8 cellular contexts compared by ENCODE assay signal in the genomic region with DNA sequence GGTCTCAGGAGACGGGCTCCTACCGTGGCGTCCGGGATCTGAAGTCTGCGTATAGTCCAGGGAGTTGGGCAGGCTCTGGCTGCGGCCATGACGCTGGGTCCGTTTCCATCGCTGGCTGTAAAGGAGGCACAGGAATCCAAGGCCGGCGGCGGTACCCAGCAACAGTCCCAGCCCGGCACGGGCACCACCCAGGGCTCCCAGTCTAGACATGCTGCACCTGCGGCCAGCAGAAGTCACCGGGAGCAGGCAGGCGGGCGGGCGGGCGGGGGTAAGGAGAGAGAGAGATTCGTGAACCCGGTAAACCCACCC. TPM values are rescaled to one million over a fixed set of nuclear protein-coding genes. Genes with fewer than 3 reads are reported as not detected.
A peak's percentile ranks its signal among the peaks of the same experiment; 100 is the strongest.
DNase-seq lines count a peak whose midpoint lies in the region; ATAC-seq and TF ChIP-seq lines count a peak whose summit lies in the region.

No MANE protein-coding gene starts in this region.

- DNase-seq in activated T-helper 1 cell treated with anti-CD3 and anti-CD28 coated beads, Interleukin-12 subunit alpha, Interleukin-12 subunit beta, Interleukin-2, Interleukin-4 antibody, amounts not matched to agents 30 ng/mL and 10 ng/mL and 1 ng/mL, durations not matched to agents 14 hours and 24 hours and 36 hours (ENCODE audit: low spot score), result no peak
- peak in 3 of 5 donors; percentile 33 to 71 (median 41) for DNase-seq in heart left ventricle
- no peak for DNase-seq in COLO829 (ENCODE audit: low spot score)
- no peak for DNase-seq in SHP77 (lab: John Stamatoyannopoulos, UW)
- DNase-seq in OCI-M1 (lab: John Stamatoyannopoulos, UW), result no peak

- H3K27ac ChIP-seq in heart left ventricle (peak overlapping the region in 11 of 12 donors; percentile 51 to 85 (median 80)), rectal smooth muscle tissue (ENCODE audit: low read depth, low read length) (peak overlapping the region; percentile 67)

- no peaks in the 10 kb centered on the region for H3K4me1 ChIP-seq in ES-I3 (ENCODE audit: insufficient read depth, low read length)
- H3K4me1 ChIP-seq in heart left ventricle, result peaks cover 0 to 24% (median 12%) of the 10 kb centered on the region in 12 donors
- peaks cover 3% of the 10 kb centered on the region for H3K4me1 ChIP-seq in rectal smooth muscle tissue (ENCODE audit: control insufficient read depth, insufficient read depth, low read length)

- H3K27me3 ChIP-seq in heart left ventricle (no peaks in the 10 kb centered on the region), rectal smooth muscle tissue (ENCODE audit: control insufficient read depth, insufficient read depth, low read length) (no peaks in the 10 kb centered on the region)

- ATAC-seq in HG03135 (IDR thresholded peaks at IDR 0.05; ENCODE audit: unreplicated experiment), result peak; percentile 7
- peak in 3 of 4 donors; percentile 30 to 40 (median 31) for ATAC-seq in heart left ventricle

- peak overlapping the region; percentile 97 for H3K27ac Mint-ChIP-seq in activated T-helper 1 cell treated with anti-CD3 and anti-CD28 coated beads, Interleukin-12 subunit alpha, Interleukin-12 subunit beta, Interleukin-2, Interleukin-4 antibody, amounts not matched to agents 30 ng/mL and 10 ng/mL and 1 ng/mL, durations not matched to agents 14 hours and 24 hours and 36 hours

- intact Hi-C loops in activated T-helper 1 cell treated with anti-CD3 and anti-CD28 coated beads, Interleukin-12 subunit alpha, Interleukin-12 subunit beta, Interleukin-2, Interleukin-4 antibody, amounts not matched to agents 30 ng/mL and 10 ng/mL and 1 ng/mL, durations not matched to agents 14 hours and 24 hours and 36 hours (cut with micrococcal nuclease), result loop anchor here (2.0 kb wide), 4 partner anchors 140 to 362 kb away; partner anchors contain the start of genes INO80, KNL1, RPUSD2 and VPS18
- intact Hi-C loops in heart left ventricle (cut with DNase I), result loop anchor here in 5 of 10 donors (2.0 to 10.0 kb wide), 5 partner anchors 52 to 186 kb away; partner anchors contain the start of genes RAD51 (in 3 of the 5), VPS18 (in 2 of the 5), DNAJC17 (in 1 of the 5) and RPUSD2 (in 1 of the 5)

- H3K4me3 ChIP-seq in heart left ventricle (peak overlapping the region; percentile 70 to 98 (median 86)), rectal smooth muscle tissue (ENCODE audit: low read length) (peak overlapping the region; percentile 100)

- H3K36me3 ChIP-seq in ES-I3 (ENCODE audit: insufficient read depth, low read length), result no peaks in the 10 kb centered on the region
- H3K36me3 ChIP-seq in heart left ventricle, result peaks cover 3 to 37% (median 30%) of the 10 kb centered on the region in 9 donors
- peaks cover 8% of the 10 kb centered on the region for H3K36me3 ChIP-seq in rectal smooth muscle tissue (ENCODE audit: control insufficient read depth, insufficient read depth, low read length)

- no peaks in the 10 kb centered on the region for H3K27me3 Mint-ChIP-seq in activated T-helper 1 cell treated with anti-CD3 and anti-CD28 coated beads, Interleukin-12 subunit alpha, Interleukin-12 subunit beta, Interleukin-2, Interleukin-4 antibody, amounts not matched to agents 30 ng/mL and 10 ng/mL and 1 ng/mL, durations not matched to agents 14 hours and 24 hours and 36 hours (ENCODE audit: insufficient read depth)

- H3K4me3 Mint-ChIP-seq in activated T-helper 1 cell treated with anti-CD3 and anti-CD28 coated beads, Interleukin-12 subunit alpha, Interleukin-12 subunit beta, Interleukin-2, Interleukin-4 antibody, amounts not matched to agents 30 ng/mL and 10 ng/mL and 1 ng/mL, durations not matched to agents 14 hours and 24 hours and 36 hours, result peak overlapping the region; percentile 91

- 0 to 1% (median 0%) methylated on average over 6 to 22 of the region's 22 CpGs for WGBS in heart left ventricle, 4 donors

- no peaks in the 10 kb centered on the region for H3K9me3 Mint-ChIP-seq in activated T-helper 1 cell treated with anti-CD3 and anti-CD28 coated beads, Interleukin-12 subunit alpha, Interleukin-12 subunit beta, Interleukin-2, Interleukin-4 antibody, amounts not matched to agents 30 ng/mL and 10 ng/mL and 1 ng/mL, durations not matched to agents 14 hours and 24 hours and 36 hours

- no peak for TF ChIP-seq CTCF in heart left ventricle (IDR thresholded peaks at IDR 0.05)

- peaks cover 12% of the 10 kb centered on the region for H3K36me3 Mint-ChIP-seq in activated T-helper 1 cell treated with anti-CD3 and anti-CD28 coated beads, Interleukin-12 subunit alpha, Interleukin-12 subunit beta, Interleukin-2, Interleukin-4 antibody, amounts not matched to agents 30 ng/mL and 10 ng/mL and 1 ng/mL, durations not matched to agents 14 hours and 24 hours and 36 hours (ENCODE audit: low read depth)

- no peak for TF ChIP-seq POLR2A in heart left ventricle (IDR thresholded peaks at IDR 0.05)

- H3K4me1 Mint-ChIP-seq in activated T-helper 1 cell treated with anti-CD3 and anti-CD28 coated beads, Interleukin-12 subunit alpha, Interleukin-12 subunit beta, Interleukin-2, Interleukin-4 antibody, amounts not matched to agents 30 ng/mL and 10 ng/mL and 1 ng/mL, durations not matched to agents 14 hours and 24 hours and 36 hours (ENCODE audit: low read depth), result peaks cover 38% of the 10 kb centered on the region

- H3K9me3 ChIP-seq in ES-I3 (ENCODE audit: control insufficient read depth, insufficient read depth, low read length), result no peaks in the 10 kb centered on the region
- no peaks in the 10 kb centered on the region for H3K9me3 ChIP-seq in heart left ventricle

- H3K9ac ChIP-seq in ES-I3 (ENCODE audit: low read depth, low read length), result peak overlapping the region; percentile 64; the same call in 1 of the 2 replicates
- peak overlapping the region; percentile 84 for H3K9ac ChIP-seq in rectal smooth muscle tissue (ENCODE audit: low read length)

RNA-seq across cellular contexts. Expression of gene RMDN3, which starts 0.5 kb away (rescaled TPM):
- 39.0 and 42.2 TPM in 2 replicates for total RNA-seq in activated T-helper 1 cell treated with anti-CD3 and anti-CD28 coated beads, Interleukin-12 subunit alpha, Interleukin-12 subunit beta, Interleukin-2, Interleukin-4 antibody, amounts not matched to agents 30 ng/mL and 10 ng/mL and 1 ng/mL, durations not matched to agents 14 hours and 24 hours and 36 hours
- total RNA-seq in heart left ventricle, result 10 to 100 TPM; 12.0 to 22.9 (median 18.5) TPM
- polyA plus RNA-seq in heart left ventricle, result 10 to 100 TPM; 14.0 to 26.2 TPM

RNA-seq across cellular contexts. Expression of gene GCHFR, which starts 9.3 kb away (rescaled TPM):
- 31.3 and 35.7 TPM in 2 replicates for total RNA-seq in activated T-helper 1 cell treated with anti-CD3 and anti-CD28 coated beads, Interleukin-12 subunit alpha, Interleukin-12 subunit beta, Interleukin-2, Interleukin-4 antibody, amounts not matched to agents 30 ng/mL and 10 ng/mL and 1 ng/mL, durations not matched to agents 14 hours and 24 hours and 36 hours
- total RNA-seq in heart left ventricle, result 10 to 100 TPM in 2 of 9 donors, 1 to 10 TPM in 7; 1.6 to 24.0 (median 6.6) TPM
- polyA plus RNA-seq in heart left ventricle, result 10 to 100 TPM in 1 of 2 donors, 1 to 10 TPM in 1; 5.1 to 12.7 TPM

RNA-seq across cellular contexts. Expression of gene C15orf62, which starts 15.3 kb away (rescaled TPM):
- 0.36 and 0.37 TPM in 2 replicates for total RNA-seq in activated T-helper 1 cell treated with anti-CD3 and anti-CD28 coated beads, Interleukin-12 subunit alpha, Interleukin-12 subunit beta, Interleukin-2, Interleukin-4 antibody, amounts not matched to agents 30 ng/mL and 10 ng/mL and 1 ng/mL, durations not matched to agents 14 hours and 24 hours and 36 hours
- total RNA-seq in heart left ventricle, result 1 to 10 TPM in 1 of 9 donors, under 1 TPM in 5, not detected in 3; 0.12 to 1.1 (median 0.18) TPM
- polyA plus RNA-seq in heart left ventricle, result under 1 TPM; 0.06 to 0.30 TPM

RNA-seq across cellular contexts. Expression of gene ZFYVE19, which starts 52.4 kb away (rescaled TPM):
- total RNA-seq in activated T-helper 1 cell treated with anti-CD3 and anti-CD28 coated beads, Interleukin-12 subunit alpha, Interleukin-12 subunit beta, Interleukin-2, Interleukin-4 antibody, amounts not matched to agents 30 ng/mL and 10 ng/mL and 1 ng/mL, durations not matched to agents 14 hours and 24 hours and 36 hours, result 36.2 and 38.6 TPM in 2 replicates
- total RNA-seq in heart left ventricle, result 10 to 100 TPM; 11.9 to 27.1 (median 18.8) TPM
- polyA plus RNA-seq in heart left ventricle, result 10 to 100 TPM; 10.5 to 18.9 TPM

RNA-seq across cellular contexts. Expression of gene DNAJC17, which starts 52.7 kb away (rescaled TPM):
- 52.5 and 54.1 TPM in 2 replicates for total RNA-seq in activated T-helper 1 cell treated with anti-CD3 and anti-CD28 coated beads, Interleukin-12 subunit alpha, Interleukin-12 subunit beta, Interleukin-2, Interleukin-4 antibody, amounts not matched to agents 30 ng/mL and 10 ng/mL and 1 ng/mL, durations not matched to agents 14 hours and 24 hours and 36 hours
- 10 to 100 TPM in 8 of 9 donors, 1 to 10 TPM in 1; 7.6 to 19.7 (median 14.7) TPM for total RNA-seq in heart left ventricle
- 10 to 100 TPM; 29.1 to 29.9 TPM for polyA plus RNA-seq in heart left ventricle

Comparison
In these comparisons a context has a peak if more than half of its experiments do, and no peak if none do; other contexts are left out.
1. DNase-seq: peak in heart left ventricle (3 of 5); none in activated T-helper 1 cell treated with anti-CD3 and anti-CD28 coated beads, Interleukin-12 subunit alpha, Interleukin-12 subunit beta, Interleukin-2, Interleukin-4 antibody, amounts not matched to agents 30 ng/mL and 10 ng/mL and 1 ng/mL, durations not matched to agents 14 hours and 24 hours and 36 hours (single experiment), COLO829 (single experiment), SHP77 (0 of 2) and OCI-M1 (single experiment).